In the genomic region with DNA sequence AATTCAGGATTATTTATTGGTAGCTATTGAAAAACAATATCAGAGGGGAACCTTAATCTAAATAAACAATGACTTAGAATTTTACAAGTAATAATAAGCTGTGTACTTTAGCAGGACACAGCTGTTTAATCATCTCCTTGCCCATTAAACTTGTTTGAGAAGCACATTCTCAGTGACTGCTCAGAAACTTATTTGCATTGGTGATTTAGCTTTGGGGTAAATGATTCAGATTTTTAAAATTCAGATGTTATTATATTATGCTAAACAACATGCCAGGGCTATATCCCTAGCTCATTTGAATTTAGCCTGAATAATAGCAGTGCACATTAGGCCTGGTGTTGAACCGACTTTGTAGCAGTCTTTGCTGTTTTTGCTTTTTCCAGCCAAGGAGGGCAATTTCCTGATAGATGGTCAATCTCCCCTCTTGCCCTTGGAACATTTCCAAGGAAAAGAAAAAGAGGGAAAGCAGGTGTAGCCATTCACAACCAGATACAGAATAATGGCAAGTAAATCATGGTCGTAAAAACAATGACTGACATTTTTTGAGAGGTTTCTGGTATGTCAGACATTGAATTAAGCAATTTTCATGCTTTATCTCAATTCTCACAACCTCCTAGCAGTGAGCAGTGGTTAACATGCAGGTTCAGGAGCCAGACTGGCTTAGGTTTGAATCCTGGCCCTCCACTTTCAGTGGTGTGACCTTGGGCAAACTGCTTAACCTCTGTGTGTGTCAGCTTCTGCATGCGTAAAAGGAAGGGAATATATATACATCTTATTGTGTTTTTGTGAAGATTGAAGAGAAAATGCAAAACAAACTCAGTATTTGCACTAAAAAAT, we compare ENCODE assay signal across 1 cellular context.
TF ChIP-seq lines count a peak whose summit lies in the region.

No MANE protein-coding gene starts in this region.

TF ChIP-seq in IMR-90, 13 proteins besides CTCF, POLR2A, EP300 and RAD21:
- TF ChIP-seq CHD1 (IDR thresholded peaks at IDR 0.05; ENCODE audit: low read depth, low read length), result no peak
- TF ChIP-seq, protein P1, sequence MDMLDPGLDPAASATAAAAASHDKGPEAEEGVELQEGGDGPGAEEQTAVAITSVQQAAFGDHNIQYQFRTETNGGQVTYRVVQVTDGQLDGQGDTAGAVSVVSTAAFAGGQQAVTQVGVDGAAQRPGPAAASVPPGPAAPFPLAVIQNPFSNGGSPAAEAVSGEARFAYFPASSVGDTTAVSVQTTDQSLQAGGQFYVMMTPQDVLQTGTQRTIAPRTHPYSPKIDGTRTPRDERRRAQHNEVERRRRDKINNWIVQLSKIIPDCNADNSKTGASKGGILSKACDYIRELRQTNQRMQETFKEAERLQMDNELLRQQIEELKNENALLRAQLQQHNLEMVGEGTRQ (IDR thresholded peaks at IDR 0.05; ENCODE audit: low read depth, low read length), result no peak
